ENCODE assay signal across 15 cellular contexts in the genomic region with DNA sequence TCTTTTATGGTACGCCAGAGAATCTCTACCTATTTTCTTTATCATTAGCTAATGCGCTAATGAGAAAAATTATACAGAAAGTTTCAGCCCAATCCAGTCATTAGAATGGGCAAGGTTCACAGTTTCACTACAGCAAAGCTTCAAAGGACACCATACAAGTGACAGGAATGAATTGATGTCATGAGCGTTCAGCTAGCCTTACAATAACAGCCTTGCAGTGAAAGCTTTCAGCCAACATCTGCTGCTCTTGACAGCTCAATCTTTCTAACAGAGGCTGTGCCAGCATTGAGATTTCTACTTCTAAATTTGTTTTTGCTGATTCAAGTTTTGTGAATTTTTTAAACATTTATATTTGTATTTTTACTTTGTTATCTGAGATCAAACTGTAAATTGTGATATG.
"Had no signal": no experiment of that assay in that cellular context is flagged by ENCODE, and none has a peak within 500 bp of the region (broad histone marks: within the 10 kb centered on the region; RNA-seq: fewer than 3 reads in every experiment).

No MANE protein-coding gene starts in this region.

- H3K4me3 Mint-ChIP-seq: natural killer cell treated with Interleukin-12 subunit alpha and Interleukin-12 subunit beta and Interleukin-15 and Interleukin-18, amount 100 ng/mL, for 72 hours; stimulated activated naive B cell treated with anti-CD40 and anti-IgM and Interleukin-4, amounts not matched to agents 10 μg/mL and 1 μg/mL and 100 μg/mL, for 72 hours had no signal

- DNase-seq: activated CD4-positive, CD25-positive, alpha-beta regulatory T cell treated with anti-CD3 and anti-CD28 coated beads, Interleukin-2, amount 50 U/mL, for 72 hours; activated naive CD4-positive, alpha-beta T cell treated with Interleukin-2 at 50 U/mL for 16 hours; activated T-cell treated with anti-CD3 and anti-CD28 coated beads for 4 hours; effector CD8-positive, alpha-beta T cell; foreskin keratinocyte; glutamatergic neuron; kidney glomerular epithelial cell; mesendoderm; nucleus accumbens; stimulated activated CD4-positive, alpha-beta T cell treated with anti-CD3 and anti-CD28 coated beads, Interleukin-15, amount 100 ng/mL, for 24 hours; stimulated activated CD4-positive, alpha-beta T cell treated with anti-CD3 and anti-CD28 coated beads, Interleukin-4, amount 100 ng/mL, for 1 hour; stimulated activated naive B cell treated with anti-CD40 and anti-IgM and Interleukin-4, amounts not matched to agents 10 μg/mL and 1 μg/mL and 100 μg/mL, for 72 hours had no signal

- H3K4me1 Mint-ChIP-seq: stimulated activated naive B cell treated with anti-CD40 and anti-IgM and Interleukin-4, amounts not matched to agents 10 μg/mL and 1 μg/mL and 100 μg/mL, for 72 hours had no signal

- H3K9me3 ChIP-seq: vagina had no signal

- H3K27me3 Mint-ChIP-seq: natural killer cell treated with Interleukin-12 subunit alpha and Interleukin-12 subunit beta and Interleukin-15 and Interleukin-18, amount 100 ng/mL, for 72 hours; stimulated activated naive B cell treated with anti-CD40 and anti-IgM and Interleukin-4, amounts not matched to agents 10 μg/mL and 1 μg/mL and 100 μg/mL, for 72 hours had no signal

- H3K27ac Mint-ChIP-seq: natural killer cell treated with Interleukin-12 subunit alpha and Interleukin-12 subunit beta and Interleukin-15 and Interleukin-18, amount 100 ng/mL, for 72 hours; stimulated activated naive B cell treated with anti-CD40 and anti-IgM and Interleukin-4, amounts not matched to agents 10 μg/mL and 1 μg/mL and 100 μg/mL, for 72 hours had no signal

- H3K36me3 ChIP-seq: tibial nerve, vagina had no signal

- H3K27ac ChIP-seq: foreskin keratinocyte, tibial nerve, vagina had no signal

- H3K4me1 ChIP-seq: foreskin keratinocyte, tibial nerve, vagina had no signal

- H3K36me3 Mint-ChIP-seq: natural killer cell treated with Interleukin-12 subunit alpha and Interleukin-12 subunit beta and Interleukin-15 and Interleukin-18, amount 100 ng/mL, for 72 hours; stimulated activated naive B cell treated with anti-CD40 and anti-IgM and Interleukin-4, amounts not matched to agents 10 μg/mL and 1 μg/mL and 100 μg/mL, for 72 hours had no signal

- H3K27me3 ChIP-seq: foreskin keratinocyte, tibial nerve, vagina had no signal

- H3K4me3 ChIP-seq: tibial nerve, vagina had no signal
